ENCODE assay signal across 16 cellular contexts in the genomic region with DNA sequence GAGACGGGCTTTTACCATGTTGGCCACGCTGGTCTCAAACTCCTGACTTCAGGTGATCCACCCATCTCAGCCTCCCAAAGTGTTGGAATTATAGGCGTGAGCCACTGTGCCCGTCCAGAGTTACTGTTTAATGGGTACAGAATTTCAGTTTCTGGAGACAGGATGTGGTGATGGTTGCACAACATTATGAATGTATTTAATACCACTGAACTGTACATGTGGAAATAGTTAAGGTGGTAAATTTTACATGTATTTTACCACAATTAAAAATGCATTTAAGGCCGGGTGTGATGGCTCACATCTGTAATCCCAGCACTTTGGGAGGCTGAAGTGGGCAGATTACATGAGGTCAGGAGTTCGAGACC. TPM values are rescaled to one million over a fixed set of nuclear protein-coding genes. Genes with fewer than 3 reads are reported as not detected.
DNase-seq lines count a peak whose midpoint lies in the region; ATAC-seq and TF ChIP-seq lines count a peak whose summit lies in the region.
"Not testable (repeated sequence)": the region's sequence is repeated elsewhere in the genome, so short reads cannot be mapped to it uniquely, and the experiment has no call there.
"Had no signal": no experiment of that assay in that cellular context is flagged by ENCODE, and none has a peak within 500 bp of the region (broad histone marks: within the 10 kb centered on the region; RNA-seq: fewer than 3 reads in every experiment).

No MANE protein-coding gene starts in this region.

- not testable (repeated sequence) for H3K36me3 Mint-ChIP-seq in CD4-positive, alpha-beta memory T cell; activated naive CD8-positive, alpha-beta T cell treated with anti-CD3 and anti-CD28 coated beads, Interleukin-2, amount 10 ng/mL, durations not matched to agents 7 days and 5 days

- not testable (repeated sequence) for BruUV-seq in HCT116 (replicated peaks; lab: Mats Ljungman, UMichigan)

- H3K27me3 ChIP-seq in CD4-positive, alpha-beta memory T cell (ENCODE audit: insufficient read depth, low read length); HCT116 (ENCODE audit: insufficient read depth, low read length); RWPE2 (ENCODE audit: insufficient read depth, poor library complexity, severe bottlenecking); left lung: not testable (repeated sequence)

- not testable (repeated sequence) for H3K9me3 Mint-ChIP-seq in CD4-positive, alpha-beta memory T cell; activated naive CD8-positive, alpha-beta T cell treated with anti-CD3 and anti-CD28 coated beads, Interleukin-2, amount 10 ng/mL, durations not matched to agents 7 days and 5 days; stimulated activated naive CD8-positive, alpha-beta T cell treated with anti-CD3 and anti-CD28 coated beads, Interleukin-15, amount 100 ng/mL, for 72 hours

- H3K79me2 ChIP-seq in HCT116 (ENCODE audit: insufficient read depth, low read length) = not testable (repeated sequence)

- DNase-seq in CD4-positive, alpha-beta memory T cell = peak in 4 of 5 donors; percentile 17 to 26 (median 23)
- DNase-seq in HCT116 (ENCODE audit: low read depth, low spot score); RWPE2 (ENCODE audit: low spot score); activated naive CD8-positive, alpha-beta T cell treated with anti-CD3 and anti-CD28 coated beads, Interleukin-2, amount 10 ng/mL, durations not matched to agents 7 days and 5 days; left lung; stimulated activated naive CD8-positive, alpha-beta T cell treated with anti-CD3 and anti-CD28 coated beads, Interleukin-15, amount 100 ng/mL, for 72 hours: not testable (repeated sequence)
- DNase-seq in MV-4-11 (lab: John Stamatoyannopoulos, UW) = peak; percentile 93
- peak; percentile 36 for DNase-seq in epithelial cell of esophagus (ENCODE audit: low read depth)

- not testable (repeated sequence) for H3K36me3 ChIP-seq in CD4-positive, alpha-beta memory T cell (ENCODE audit: insufficient read depth, low read length); HCT116 (ENCODE audit: control insufficient read depth in 1 of 2, insufficient read depth in 2 of 2, low read length in 2 of 2); RWPE2 (ENCODE audit: low read depth); left lung

- intact Hi-C loops in CD4-positive, alpha-beta memory T cell (cut with micrococcal nuclease); left lung (cut with DNase I): not testable (repeated sequence)
- intact Hi-C loops in HCT116 (cut with micrococcal nuclease) = loop anchor here (5.0 kb wide), 1 partner anchor 261 kb away; no protein-coding TSS in a partner anchor

- ATAC-seq in HCT116 (peak; percentile 49), RWPE2 (ENCODE audit: low read depth) (peak; percentile 33; the same call in 1 of the 3 replicates), left lung (peak; percentile 38)
- ATAC-seq in activated naive CD8-positive, alpha-beta T cell treated with anti-CD3 and anti-CD28 coated beads, Interleukin-2, amount 10 ng/mL, durations not matched to agents 7 days and 5 days (ENCODE audit: low read depth) = peak; percentile 65
- peak; percentile 84 for ATAC-seq in stimulated activated naive CD8-positive, alpha-beta T cell treated with anti-CD3 and anti-CD28 coated beads, Interleukin-15, amount 100 ng/mL, for 72 hours

- H3K4me2 ChIP-seq in HCT116 (ENCODE audit: low read length) = peak overlapping the region; percentile 81

- POLR2A ChIA-PET in CD4-positive, alpha-beta memory T cell (lab: Charles Lee; ENCODE audit: partially characterized antibody); HCT116 (lab: Charles Lee): not testable (repeated sequence)
- POLR2A ChIA-PET in activated naive CD8-positive, alpha-beta T cell treated with anti-CD3 and anti-CD28 coated beads, Interleukin-2, amount 10 ng/mL, durations not matched to agents 7 days and 5 days (lab: Charles Lee) = interaction anchor here (0.6 to 0.7 kb wide), 3 partner anchors 90 to 206 kb away, joined by 3 to 5 read pairs (median 5); no protein-coding TSS in a partner anchor

- H3K4me1 Mint-ChIP-seq in CD4-positive, alpha-beta memory T cell; activated naive CD8-positive, alpha-beta T cell treated with anti-CD3 and anti-CD28 coated beads, Interleukin-2, amount 10 ng/mL, durations not matched to agents 7 days and 5 days; stimulated activated naive CD8-positive, alpha-beta T cell treated with anti-CD3 and anti-CD28 coated beads, Interleukin-15, amount 100 ng/mL, for 72 hours: not testable (repeated sequence)

- CTCF ChIA-PET in CD4-positive, alpha-beta memory T cell (lab: Charles Lee; ENCODE audit: partially characterized antibody) = interaction anchor here (1.1 to 2.9 kb wide), 3 partner anchors 108 to 177 kb away, joined by 3 to 14 read pairs (median 4); a partner anchor contains a TSS
- CTCF ChIA-PET in HCT116 (lab: Charles Lee) = interaction anchor here (1.0 to 2.1 kb wide), 4 partner anchors 13 to 189 kb away, joined by 3 to 8 read pairs (median 3); no protein-coding TSS in a partner anchor

- peak overlapping the region in 2 of 8 donors; percentile 21 to 41 for H3K4me3 Mint-ChIP-seq in CD4-positive, alpha-beta memory T cell
- H3K4me3 Mint-ChIP-seq in activated naive CD8-positive, alpha-beta T cell treated with anti-CD3 and anti-CD28 coated beads, Interleukin-2, amount 10 ng/mL, durations not matched to agents 7 days and 5 days = peak overlapping the region; percentile 16
- not testable (repeated sequence) for H3K4me3 Mint-ChIP-seq in stimulated activated naive CD8-positive, alpha-beta T cell treated with anti-CD3 and anti-CD28 coated beads, Interleukin-15, amount 100 ng/mL, for 72 hours

- H3K4me3 ChIP-seq in CD4-positive, alpha-beta memory T cell (ENCODE audit: low read length in 2 of 2); HCT116 (replicated peaks in 1 of 2; ENCODE audit: low read depth in 1 of 2, low read length in 2 of 2); RWPE2 (ENCODE audit: severe bottlenecking); epithelial cell of esophagus (ENCODE audit: low read length); left lung: not testable (repeated sequence)

- not testable (repeated sequence) for H3K9me2 ChIP-seq in HCT116 (ENCODE audit: insufficient read depth)

- H3K4me1 ChIP-seq in CD4-positive, alpha-beta memory T cell (ENCODE audit: insufficient read depth, low read length); RWPE2 (ENCODE audit: insufficient read depth, poor library complexity, severe bottlenecking); left lung: not testable (repeated sequence)
- H3K4me1 ChIP-seq in HCT116 (ENCODE audit: control insufficient read depth in 1 of 2, insufficient read depth in 2 of 2, low read length in 2 of 2) = peaks cover 7 to 15% of the 10 kb centered on the region in 2 experiments

- H3K9ac ChIP-seq in HCT116 (ENCODE audit: low read length) = not testable (repeated sequence)

- RAD21 ChIA-PET in HCT116 (lab: Charles Lee; ENCODE audit: low non-redundant PET in 1 of 2, low total read pairs in 2 of 2, uncharacterized antibody in 2 of 2, unreplicated experiment in 2 of 2) = not testable (repeated sequence)

- not testable (repeated sequence) for TF ChIP-seq POLR2A in HCT116 (IDR thresholded peaks at IDR 0.05; ENCODE audit: borderline replicate concordance, extremely low read depth, insufficient read depth, insufficient read length)

- not testable (repeated sequence) for H2AFZ ChIP-seq in HCT116 (ENCODE audit: low read depth, low read length, poor library complexity, severe bottlenecking)

- H3K9me3 ChIP-seq in CD4-positive, alpha-beta memory T cell (ENCODE audit: control insufficient read depth in 1 of 2, low read length in 2 of 2); HCT116 (ENCODE audit: control insufficient read depth in 1 of 2, insufficient read depth in 1 of 2, low read depth in 1 of 2, low read length in 2 of 2); RWPE2 (ENCODE audit: severe bottlenecking); left lung: not testable (repeated sequence)

- not testable (repeated sequence) for H3K27ac Mint-ChIP-seq in CD4-positive, alpha-beta memory T cell; stimulated activated naive CD8-positive, alpha-beta T cell treated with anti-CD3 and anti-CD28 coated beads, Interleukin-15, amount 100 ng/mL, for 72 hours
- peak overlapping the region; percentile 48 for H3K27ac Mint-ChIP-seq in activated naive CD8-positive, alpha-beta T cell treated with anti-CD3 and anti-CD28 coated beads, Interleukin-2, amount 10 ng/mL, durations not matched to agents 7 days and 5 days

- H4K20me1 ChIP-seq in HCT116 (ENCODE audit: insufficient read depth) = not testable (repeated sequence)

- TF ChIP-seq RAD21 in HCT116 (IDR thresholded peaks at IDR 0.05; ENCODE audit: low read depth) = not testable (repeated sequence)

- not testable (repeated sequence) for H3K27me3 Mint-ChIP-seq in CD4-positive, alpha-beta memory T cell; activated naive CD8-positive, alpha-beta T cell treated with anti-CD3 and anti-CD28 coated beads, Interleukin-2, amount 10 ng/mL, durations not matched to agents 7 days and 5 days; stimulated activated naive CD8-positive, alpha-beta T cell treated with anti-CD3 and anti-CD28 coated beads, Interleukin-15, amount 100 ng/mL, for 72 hours

- not testable (repeated sequence) for H3K27ac ChIP-seq in CD4-positive, alpha-beta memory T cell (ENCODE audit: low read depth, low read length); HCT116 (ENCODE audit: low read depth, low read length); RWPE2 (ENCODE audit: poor library complexity, severe bottlenecking); left lung

- TF ChIP-seq CTCF in HCT116 (IDR thresholded peaks at IDR 0.05 in 2 of 3, conservative IDR thresholded peaks at IDR 0.05 in 1 of 3; ENCODE audit: borderline replicate concordance in 1 of 3, insufficient read depth in 1 of 3, low read depth in 2 of 3, low read length in 2 of 3); RWPE2 (IDR thresholded peaks at IDR 0.05; ENCODE audit: poor library complexity, severe bottlenecking); epithelial cell of esophagus (IDR thresholded peaks at IDR 0.05; ENCODE audit: insufficient read depth, low read depth, low read length, missing control alignments); left lung (IDR thresholded peaks at IDR 0.05): not testable (repeated sequence)

RNA-seq across cellular contexts. Expression of a gene that starts 9.0 kb away (rescaled TPM):
- not detected for total RNA-seq in CD4-positive, alpha-beta memory T cell
- not detected for polyA plus RNA-seq in CD4-positive, alpha-beta memory T cell
- total RNA-seq in HCT116 (2021; ENCODE audit: unreplicated experiment) (not detected), left lung (not detected)
- not detected in 2 replicates for polyA plus RNA-seq in HCT116 (2012)
- under 1 TPM in 1 of 2 experiments, not detected in 1; 0.14 TPM for total RNA-seq in activated naive CD8-positive, alpha-beta T cell treated with anti-CD3 and anti-CD28 coated beads, Interleukin-2, amount 10 ng/mL, durations not matched to agents 7 days and 5 days
- total RNA-seq: frontal cortex; lower leg skin; mucosa of gallbladder; psoas muscle; skeletal muscle tissue; suprapubic skin; T-helper 2 cell treated with Interferon-gamma antibody and Interleukin-4, amounts not matched to agents 100 ng/mL and 5 ng/mL, for 36 hours had no signal
- polyA plus RNA-seq: AG04450 had no signal

Comparison
In these comparisons a context has a peak if more than half of its experiments do, and no peak if none do; other contexts are left out.
1. ATAC-seq: peak in every context shown above with its lines; median percentile 84 in stimulated activated naive CD8-positive, alpha-beta T cell treated with anti-CD3 and anti-CD28 coated beads, Interleukin-15, amount 100 ng/mL, for 72 hours; 65 in activated naive CD8-positive, alpha-beta T cell treated with anti-CD3 and anti-CD28 coated beads, Interleukin-2, amount 10 ng/mL, durations not matched to agents 7 days and 5 days; 49 in HCT116; 38 in left lung; 33 in RWPE2.